Comparison of ENCODE assay signal across 38 cellular contexts in genomic region chr12:108140501-108140900, GRCh38. TPM values are rescaled to one million over a fixed set of nuclear protein-coding genes. Genes with fewer than 3 reads are reported as not detected.
"Had no signal": no experiment of that assay in that cellular context is flagged by ENCODE, and none has a peak within 500 bp of the region (broad histone marks: within the 10 kb centered on the region; RNA-seq: fewer than 3 reads in every experiment).

No MANE protein-coding gene starts in this region.

- H3K4me3 ChIP-seq: MG63 had no signal

- H3K9me3 ChIP-seq: MG63 had no signal

- DNase-seq: Karpas-422, Kasumi-1, KBM-7, KG1, MG63, MM.1S, MV-4-11, NCI-H1048, NCI-H1092, NCI-H1092 treated with DMSO at 0.1 percent for 48 hours, NCI-H1105, NCI-H1105 treated with DMSO at 0.1 percent for 48 hours, NCI-H1417, NCI-H1417 treated with DMSO at 0.1 percent for 48 hours, NCI-H1436, NCI-H1436 treated with DMSO at 0.1 percent for 48 hours, NCI-H146, NCI-H1694, NCI-H1694 treated with DMSO at 0.1 percent for 48 hours, NCI-H187, NCI-H187 treated with DMSO at 0.1 percent for 48 hours, NCI-H1930, NCI-H2029, NCI-H2029 treated with DMSO at 0.1 percent for 48 hours, NCI-H2081, NCI-H2081 treated with DMSO at 0.1 percent for 48 hours, NCI-H2107, NCI-H2171, NCI-H2171 treated with DMSO at 0.1 percent for 48 hours, NCI-H2227 treated with DMSO at 0.1 percent for 48 hours, NCI-H226, NCI-H345, NCI-H446, NCI-H446 treated with DMSO at 0.1 percent for 48 hours had no signal

- H3K9ac ChIP-seq: KMS-11 had no signal

- H3K27ac ChIP-seq: KMS-11 had no signal

- H3K4me2 ChIP-seq: KMS-11 had no signal

- H3K36me3 ChIP-seq: MG63 had no signal

RNA-seq across cellular contexts. Expression of gene WSCD2, which starts 11.4 kb away (rescaled TPM):
- total RNA-seq: LHCN-M2, M059J, MCF 10A had no signal
